In genomic region chr1:75787524-75787923, GRCh38 we compare ENCODE assay signal across 8 cellular contexts. TPM values are rescaled to one million over a fixed set of nuclear protein-coding genes. Genes with fewer than 3 reads are reported as not detected.
DNase-seq lines count a peak whose midpoint lies in the region; ATAC-seq and TF ChIP-seq lines count a peak whose summit lies in the region.

No MANE protein-coding gene starts in this region.

- H3F3A ChIP-seq in PC-9 (ENCODE audit: insufficient read depth, low read depth): peaks cover 55% of the 10 kb centered on the region

- H3K9me2 ChIP-seq in PC-9 (ENCODE audit: insufficient read depth): no peaks in the 10 kb centered on the region

- no peak for ATAC-seq in GM18858 (IDR thresholded peaks at IDR 0.05; ENCODE audit: unreplicated experiment)

- no peaks in the 10 kb centered on the region for H3K27me3 ChIP-seq in PC-9 (ENCODE audit: insufficient read depth, low read depth)
- no peaks in the 10 kb centered on the region for H3K27me3 ChIP-seq in ovary

- BruUV-seq in Calu3 (replicated peaks; lab: Mats Ljungman, UMichigan) (no TSS peak), PC-9 (replicated peaks; lab: Mats Ljungman, UMichigan) (no TSS peak)

- H3K4me1 ChIP-seq in PC-9 (replicated peaks; ENCODE audit: insufficient read depth) (peaks cover 50% of the 10 kb centered on the region), ovary (ENCODE audit: insufficient read depth) (peaks cover 5% of the 10 kb centered on the region)

- CTCF ChIA-PET in Calu3 (lab: Charles Lee) (interaction anchor here (0.6 kb wide), 1 partner anchor 11 kb away, joined by 3 read pairs; no protein-coding TSS in a partner anchor), PC-9 (lab: Charles Lee) (no interaction called here)

- H3K27me3 Mint-ChIP-seq in Calu3 (ENCODE audit: unreplicated experiment): no peaks in the 10 kb centered on the region

- H3K9me3 Mint-ChIP-seq in Calu3 (ENCODE audit: low read depth, unreplicated experiment): no peaks in the 10 kb centered on the region

- POLR2A ChIA-PET in PC-9 (lab: Charles Lee; ENCODE audit: unreplicated experiment): no interaction called here

- no peak for DNase-seq in Calu3
- no peak for DNase-seq in PC-9
- no peak for DNase-seq in epithelial cell of prostate (ENCODE audit: low read depth, low spot score)
- DNase-seq in ovary: no peak
- DNase-seq in SKM-1 treated with dmso at 0.1 percent for 144 hours (lab: John Stamatoyannopoulos, UW; ENCODE audit: unreplicated experiment): no peak
- no peak for DNase-seq in stimulated activated CD4-positive, alpha-beta T cell treated with anti-CD3 and anti-CD28 coated beads, Interleukin-4, amount 100 ng/mL, for 24 hours
- DNase-seq in NCI-H1417 (lab: John Stamatoyannopoulos, UW): no peak

- no peaks in the 10 kb centered on the region for H3K9me3 ChIP-seq in PC-9 (ENCODE audit: insufficient read depth, low read depth)
- H3K9me3 ChIP-seq in ovary: no peaks in the 10 kb centered on the region

- H3K79me2 ChIP-seq in PC-9 (ENCODE audit: low read depth): peaks cover 65% of the 10 kb centered on the region

- peaks cover 58% of the 10 kb centered on the region for H4K20me1 ChIP-seq in PC-9 (ENCODE audit: insufficient read depth)

- intact Hi-C loops in Calu3 (cut with micrococcal nuclease; ENCODE audit: unreplicated experiment): no loop called here
- intact Hi-C loops in PC-9 (cut with micrococcal nuclease; ENCODE audit: unreplicated experiment): no loop called here
- intact Hi-C loops in ovary (cut with DNase I): loop anchor here in 1 of 4 donors (10.0 kb wide), 1 partner anchor 63 kb away; the partner anchor contains the start of gene ACADM

- H3K36me3 ChIP-seq in PC-9 (ENCODE audit: low read depth) (peaks cover 58% of the 10 kb centered on the region), ovary (no peaks in the 10 kb centered on the region)

- H3K27ac Mint-ChIP-seq in Calu3 (ENCODE audit: unreplicated experiment): peak overlapping the region; percentile 94

- TF ChIP-seq CTCF in Calu3 (IDR thresholded peaks at IDR 0.05; ENCODE audit: unreplicated experiment): no peak
- no peak for TF ChIP-seq CTCF in PC-9 (conservative IDR thresholded peaks at IDR 0.05)
- TF ChIP-seq CTCF in ovary (IDR thresholded peaks at IDR 0.05): no peak

- no peak for TF ChIP-seq POLR2A in ovary (IDR thresholded peaks at IDR 0.05)

- H2AFZ ChIP-seq in PC-9: no peak overlapping the region

- H3K36me3 Mint-ChIP-seq in Calu3 (ENCODE audit: insufficient read depth, unreplicated experiment): peaks cover 72% of the 10 kb centered on the region

- TF ChIP-seq EP300 in ovary (IDR thresholded peaks at IDR 0.05): no peak

- 4 to 11% (median 6%) methylated on average over 4 of the region's 4 CpGs for WGBS in ovary, 3 donors

- H3K4me2 ChIP-seq in PC-9: peak overlapping the region; percentile 86

- peak overlapping the region; percentile 81 for H3K27ac ChIP-seq in PC-9
- peak overlapping the region; percentile 85 for H3K27ac ChIP-seq in epithelial cell of prostate
- H3K27ac ChIP-seq in ovary: no peak overlapping the region

- peak overlapping the region; percentile 88 for H3K4me3 Mint-ChIP-seq in Calu3 (ENCODE audit: low read depth, unreplicated experiment)

- peak overlapping the region; percentile 88 for H3K4me3 ChIP-seq in PC-9
- peak overlapping the region; percentile 56 for H3K4me3 ChIP-seq in ovary

- peaks cover 29% of the 10 kb centered on the region for H3K4me1 Mint-ChIP-seq in Calu3 (ENCODE audit: low read depth, unreplicated experiment)

RNA-seq across cellular contexts. Expression of gene RABGGTB, which starts 1.5 kb away (rescaled TPM):
- 98.8 and 105 TPM in 2 replicates for total RNA-seq in Calu3 (2022)
- 80.6 and 87.5 TPM in 2 replicates for total RNA-seq in PC-9 (2021)
- 10 to 100 TPM; 44.0 to 77.8 (median 57.3) TPM for total RNA-seq in ovary
- polyA plus RNA-seq in ovary: 10 to 100 TPM; 41.6 to 45.4 TPM

RNA-seq across cellular contexts. Expression of gene MSH4, which starts 9.2 kb away (rescaled TPM):
- total RNA-seq in Calu3 (2022): 0.54 and 0.83 TPM in 2 replicates
- total RNA-seq in PC-9 (2021): 0.35 and 0.50 TPM in 2 replicates
- under 1 TPM; 0.36 to 0.88 (median 0.62) TPM for total RNA-seq in ovary
- under 1 TPM; 0.07 to 0.16 TPM for polyA plus RNA-seq in ovary

Comparison
In these comparisons a context has a peak if more than half of its experiments do, and no peak if none do; other contexts are left out.
1. H3K27ac ChIP-seq: peak in PC-9 (single experiment) and epithelial cell of prostate (single experiment); none in ovary (0 of 2).